23 cellular contexts compared by ENCODE assay signal in genomic region chr4:169208516-169208915, GRCh38.
DNase-seq lines count a peak whose midpoint lies in the region; ATAC-seq, FAIRE-seq and TF ChIP-seq lines count a peak whose summit lies in the region.
"Had no signal": no experiment of that assay in that cellular context is flagged by ENCODE, and none has a peak within 500 bp of the region (broad histone marks: within the 10 kb centered on the region; RNA-seq: fewer than 3 reads in every experiment).

No MANE protein-coding gene starts in this region.

- no peak overlapping the region for H3K14ac ChIP-seq in H1 (ENCODE audit: insufficient read length)

- no peaks in the 10 kb centered on the region for H3K23me2 ChIP-seq in H1 (ENCODE audit: low read depth, low read length)

- H3K4me1 Mint-ChIP-seq in IgD-negative memory B cell (peaks cover 26 to 30% (median 30%) of the 10 kb centered on the region in 3 donors), naive B cell (peaks cover 28 to 34% (median 28%) of the 10 kb centered on the region in 3 donors)
- H3K4me1 Mint-ChIP-seq: naive thymus-derived CD4-positive, alpha-beta T cell had no signal

- H3K36me3 ChIP-seq in H1 (ENCODE audit: control insufficient read depth in 2 of 4, insufficient read depth in 4 of 4, low read length in 3 of 4): no peaks in the 10 kb centered on the region

- no peak overlapping the region for H4K8ac ChIP-seq in H1 (ENCODE audit: extremely low read depth, insufficient read depth, low read length)

- POLR2A ChIA-PET in H1 (lab: Charles Lee; ENCODE audit: partially characterized antibody): no interaction called here

- H3K27me3 ChIP-seq in H1 (replicated peaks in 1 of 4; ENCODE audit: control insufficient read depth in 3 of 4, extremely low read depth in 1 of 4, insufficient read depth in 3 of 4, low read length in 3 of 4): no peaks in the 10 kb centered on the region
- H3K27me3 ChIP-seq: BLaER1 had no signal

- H3K4me1 ChIP-seq in H1 (replicated peaks in 1 of 4; ENCODE audit: control insufficient read depth in 3 of 4, insufficient read depth in 4 of 4, low read length in 3 of 4): peaks cover 2 to 7% (median 4%) of the 10 kb centered on the region in 4 experiments; a peak in 6 of 7 replicates
- H3K4me1 ChIP-seq: BLaER1 had no signal

- H3K36me3 Mint-ChIP-seq in IgD-negative memory B cell: peaks cover 6% of the 10 kb centered on the region
- H3K36me3 Mint-ChIP-seq in naive B cell: peaks cover 16 to 19% of the 10 kb centered on the region in 2 donors
- H3K36me3 Mint-ChIP-seq: naive thymus-derived CD4-positive, alpha-beta T cell had no signal

- H2BK15ac ChIP-seq in H1 (ENCODE audit: low read length): 0 out of 2 replicates have a peak overlapping the region, but pooled peaks have one; percentile 47

- 0 out of 4 replicates have a peak overlapping the region, but pooled peaks of 1 of the 2 experiments have one; percentile 5 for H3K4me2 ChIP-seq in H1 (ENCODE audit: insufficient read depth in 1 of 2, low read depth in 2 of 2, low read length in 2 of 2)
- H3K4me2 ChIP-seq: A549, BLaER1, KMS-11 had no signal

- H3K9ac ChIP-seq in H1 (replicated peaks in 1 of 4; ENCODE audit: extremely low read depth in 1 of 4, low read depth in 3 of 4, low read length in 3 of 4): no peak overlapping the region
- H3K9ac ChIP-seq: BLaER1, KMS-11 had no signal

- H3K18ac ChIP-seq in H1 (ENCODE audit: extremely low read depth, low read length): no peak overlapping the region

- no peaks in the 10 kb centered on the region for H3K9me3 ChIP-seq in H1 (ENCODE audit: insufficient read depth in 2 of 2, low read depth in 1 of 2, low read length in 1 of 2)
- H3K9me3 ChIP-seq: A549 had no signal

- H2BK20ac ChIP-seq in H1 (ENCODE audit: low read length): no peak overlapping the region

- CTCF ChIA-PET in H1 (lab: Charles Lee; ENCODE audit: partially characterized antibody): interaction anchor here (0.7 kb wide), 1 partner anchor 79 kb away, joined by 3 read pairs; no protein-coding TSS in a partner anchor

- peaks cover 7 to 13% (median 7%) of the 10 kb centered on the region in 3 donors for H3K9me3 Mint-ChIP-seq in IgD-negative memory B cell
- H3K9me3 Mint-ChIP-seq in naive B cell: peaks cover 5 to 29% (median 17%) of the 10 kb centered on the region in 7 donors

- no peak overlapping the region for H2BK5ac ChIP-seq in H1 (ENCODE audit: low read depth, low read length)

- H3K27ac Mint-ChIP-seq in IgD-negative memory B cell: peak overlapping the region in 2 of 3 donors; percentile 32 to 51
- peak overlapping the region in 4 of 6 donors; percentile 16 to 56 (median 24) for H3K27ac Mint-ChIP-seq in naive B cell
- H3K27ac Mint-ChIP-seq: naive thymus-derived CD4-positive, alpha-beta T cell had no signal

- no peak for TF ChIP-seq RAD21 in H1 (IDR thresholded peaks at IDR 0.05 in 1 of 2, conservative IDR thresholded peaks at IDR 0.05 in 1 of 2; ENCODE audit: low read depth in 2 of 2, low read length in 2 of 2)

- WGBS in H1 (ENCODE audit: extremely low coverage in 1 of 2, insufficient coverage in 1 of 2, insufficient read length in 1 of 2, insufficient replicate concordance in 2 of 2, low coverage in 1 of 2, low lambda C conversion rate in 2 of 2, missing lambda C conversion rate in 1 of 2), 2 experiments: 85% methylated on average over 1 of the region's 1 CpG; no CpG with 5 or more reads in 1 of the 2 experiments

- H3K4me3 ChIP-seq in H1 (ENCODE audit: extremely low read depth in 1 of 4, insufficient read depth in 2 of 4, low read depth in 3 of 4, low read length in 4 of 4): no peak overlapping the region
- H3K4me3 ChIP-seq: A549, BLaER1 had no signal

- no peak for ATAC-seq in naive B cell (ENCODE audit: low read depth in 2 of 2)
- ATAC-seq: A549; naive thymus-derived CD4-positive, alpha-beta T cell; sciatic nerve had no signal

- no peak overlapping the region for H2AFZ ChIP-seq in H1 (ENCODE audit: low read length)

- DNase-seq in EH (ENCODE audit: low read depth) (peak; percentile 69), H1 (ENCODE audit: low read depth in 1 of 2, low spot score in 2 of 2) (no peak), naive B cell (no peak), D341Med (ENCODE audit: low spot score) (no peak), NCI-H2081 treated with DMSO at 0.1 percent for 48 hours (lab: John Stamatoyannopoulos, UW) (no peak), RCC 7860 (ENCODE audit: low spot score) (no peak)
- no peak for DNase-seq in activated CD4-positive, alpha-beta T cell treated with anti-CD3 and anti-CD28 coated beads for 48 hours
- DNase-seq: activated CD4-positive, alpha-beta T cell treated with anti-CD3 and anti-CD28 coated beads for 1 hour; activated naive CD4-positive, alpha-beta T cell treated with anti-CD3 and anti-CD28 coated beads, Interleukin-2, amount 50 U/mL, for 16 hours; hippocampal formation; naive thymus-derived CD4-positive, alpha-beta T cell; NCI-H2081; NCI-H510A treated with DMSO at 0.1 percent for 48 hours; posterior cingulate gyrus; T-helper 9 cell had no signal

- H3K27ac ChIP-seq in H1 (ENCODE audit: low read depth, low read length): no peak overlapping the region
- H3K27ac ChIP-seq: A549, BLaER1, KMS-11, RWPE1 had no signal

- H3K4me3 Mint-ChIP-seq in IgD-negative memory B cell (no peak overlapping the region), naive B cell (peak overlapping the region in 1 of 8 donors; percentile 23)
- H3K4me3 Mint-ChIP-seq: naive thymus-derived CD4-positive, alpha-beta T cell had no signal

- no peak overlapping the region for H3K4ac ChIP-seq in H1 (replicated peaks; ENCODE audit: insufficient read length, low read depth, low read length)

- TF ChIP-seq CTCF in H1 (IDR thresholded peaks at IDR 0.05; ENCODE audit: control extremely low read depth in 1 of 3, insufficient read depth in 1 of 3, low read depth in 1 of 3, low read length in 3 of 3): no peak

- H4K91ac ChIP-seq in H1 (replicated peaks; ENCODE audit: insufficient read length, low read length): no peak overlapping the region

- H3K27me3 Mint-ChIP-seq in IgD-negative memory B cell (no peaks in the 10 kb centered on the region), naive B cell (no peaks in the 10 kb centered on the region)

- no peak for TF ChIP-seq POLR2A in H1 (IDR thresholded peaks at IDR 0.05; ENCODE audit: control extremely low read depth in 1 of 2, low read depth in 2 of 2, low read length in 2 of 2)

- no peak overlapping the region for H2BK120ac ChIP-seq in H1 (replicated peaks; ENCODE audit: low read depth, low read length)

- FAIRE-seq in H1 (lab: Jason Lieb, UNC) (no peak), RCC 7860 (lab: Jason Lieb, UNC) (no peak)
- FAIRE-seq: A549, colon, islet of Langerhans had no signal

- TF ChIP-seq EP300 in H1 (IDR thresholded peaks at IDR 0.05; ENCODE audit: borderline replicate concordance in 1 of 2, low read depth in 2 of 2, low read length in 2 of 2): no peak

- no peak overlapping the region for H2AK5ac ChIP-seq in H1 (ENCODE audit: low read depth, low read length)

- no peak overlapping the region for H4K5ac ChIP-seq in H1 (ENCODE audit: insufficient read length, low read depth, low read length)

- H3K79me2 ChIP-seq in H1 (ENCODE audit: control insufficient read depth in 1 of 2, insufficient read depth in 2 of 2, low read length in 2 of 2): peaks cover 0 to 8% of the 10 kb centered on the region in 2 experiments; a peak in 1 of 4 replicates

- no peaks in the 10 kb centered on the region for H3K79me1 ChIP-seq in H1 (ENCODE audit: low read depth, low read length)

- H3K56ac ChIP-seq in H1 (replicated peaks; ENCODE audit: insufficient read length, low read depth, low read length): no peak overlapping the region

- H3K23ac ChIP-seq in H1 (ENCODE audit: insufficient read length): no peak overlapping the region

- no peaks in the 10 kb centered on the region for H4K20me1 ChIP-seq in H1 (replicated peaks in 1 of 2; ENCODE audit: control insufficient read depth in 1 of 2, insufficient read depth in 2 of 2, low read length in 2 of 2)
- H4K20me1 ChIP-seq: BLaER1 had no signal

- H2BK12ac ChIP-seq in H1 (ENCODE audit: low read depth, low read length): no peak overlapping the region

TF ChIP-seq in H1, 55 proteins besides CTCF, POLR2A, EP300 and RAD21:
- TF ChIP-seq MAFK (IDR thresholded peaks at IDR 0.05; ENCODE audit: low read depth, low read length): no peak
